ENCODE assay signal across 8 cellular contexts in the genomic region with DNA sequence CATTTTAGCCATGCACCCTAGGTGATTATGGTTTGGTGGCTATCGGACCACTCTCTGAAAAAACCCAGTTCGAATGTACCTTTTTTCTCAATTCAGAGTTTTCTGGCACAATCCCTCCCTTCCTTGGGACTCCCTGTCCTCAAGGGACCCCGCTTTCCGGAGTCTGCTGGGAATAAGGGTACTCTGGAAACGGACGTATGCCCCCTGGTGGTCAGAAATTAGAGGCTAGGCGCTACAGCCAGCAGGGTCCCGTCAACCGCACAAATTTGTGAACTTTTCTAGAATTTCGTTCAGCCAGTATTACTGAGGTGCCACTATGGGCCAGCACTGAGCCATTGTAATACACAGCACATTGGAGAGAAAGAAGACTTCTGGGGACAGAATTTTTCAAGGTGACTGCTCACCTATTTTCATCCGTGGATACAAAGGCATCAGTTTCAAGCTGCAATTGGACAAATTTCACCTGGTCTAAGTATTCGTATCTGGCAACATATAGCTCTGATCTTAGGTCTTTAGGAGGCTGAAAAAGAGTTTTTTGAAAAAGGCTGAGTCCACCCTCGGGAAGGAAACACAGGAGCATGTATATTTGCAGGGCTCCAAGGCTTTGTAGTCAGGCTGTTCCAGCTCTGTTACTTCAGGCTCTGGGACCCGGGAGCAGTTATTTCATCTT. TPM values are rescaled to one million over a fixed set of nuclear protein-coding genes. Genes with fewer than 3 reads are reported as not detected.
DNase-seq lines count a peak whose midpoint lies in the region; ATAC-seq and TF ChIP-seq lines count a peak whose summit lies in the region.

No MANE protein-coding gene starts in this region.

- H3K4me1 Mint-ChIP-seq in activated naive CD4-positive, alpha-beta T cell treated with anti-CD3 and anti-CD28 coated beads, Interleukin-2, amount 10 ng/mL, durations not matched to agents 7 days and 5 days: peaks cover 7% of the 10 kb centered on the region

- intact Hi-C loops in posterior cingulate gyrus (cut with DNase I): loop anchor here (1.0 to 5.0 kb wide), 3 partner anchors 37 to 71 kb away; a partner anchor contains a TSS

- H3K4me1 ChIP-seq in upper lobe of left lung: peaks cover 7 to 8% (median 7%) of the 10 kb centered on the region in 4 donors

- no peaks in the 10 kb centered on the region for H3K9me3 Mint-ChIP-seq in activated naive CD4-positive, alpha-beta T cell treated with anti-CD3 and anti-CD28 coated beads, Interleukin-2, amount 10 ng/mL, durations not matched to agents 7 days and 5 days

- DNase-seq in NCI-H2081 (lab: John Stamatoyannopoulos, UW) (peak; percentile 41 to 51), NCI-H2081 treated with DMSO at 0.1 percent for 48 hours (lab: John Stamatoyannopoulos, UW) (no peak), MG63 (peak; percentile 72), glomerular visceral epithelial cell (ENCODE audit: extremely low spot score) (peak; percentile 81), posterior cingulate gyrus (peak; percentile 63 to 96 (median 87)), upper lobe of left lung (peak in 1 of 2 donors; percentile 73)
- peak; percentile 83 for DNase-seq in activated naive CD4-positive, alpha-beta T cell treated with anti-CD3 and anti-CD28 coated beads, Interleukin-2, amount 10 ng/mL, durations not matched to agents 7 days and 5 days

- peak; percentile 84 to 94 (median 90) for TF ChIP-seq CTCF in upper lobe of left lung (IDR thresholded peaks at IDR 0.05)

- H3K27ac ChIP-seq in upper lobe of left lung: no peak overlapping the region

- H3K36me3 ChIP-seq in MG63 (no peaks in the 10 kb centered on the region), upper lobe of left lung (no peaks in the 10 kb centered on the region)

- H3K4me3 Mint-ChIP-seq in activated naive CD4-positive, alpha-beta T cell treated with anti-CD3 and anti-CD28 coated beads, Interleukin-2, amount 10 ng/mL, durations not matched to agents 7 days and 5 days: no peak overlapping the region

- WGBS in upper lobe of left lung, 2 donors: 17 to 18% methylated on average over 14 of the region's 14 CpGs

- H3K4me3 ChIP-seq in MG63 (no peak overlapping the region), upper lobe of left lung (no peak overlapping the region)

- no peak for TF ChIP-seq EP300 in upper lobe of left lung (IDR thresholded peaks at IDR 0.05)

- peaks cover 15% of the 10 kb centered on the region for H3K27me3 Mint-ChIP-seq in activated naive CD4-positive, alpha-beta T cell treated with anti-CD3 and anti-CD28 coated beads, Interleukin-2, amount 10 ng/mL, durations not matched to agents 7 days and 5 days

- H3K27me3 ChIP-seq in MG63: no peaks in the 10 kb centered on the region
- no peaks in the 10 kb centered on the region for H3K27me3 ChIP-seq in upper lobe of left lung

- H3K9me3 ChIP-seq in MG63 (no peaks in the 10 kb centered on the region), upper lobe of left lung (no peaks in the 10 kb centered on the region)

- ATAC-seq in SK-N-SH treated with all-trans-retinoic acid at 6 μM for 48 hours (peak; percentile 100), upper lobe of left lung (ENCODE audit: low FRiP score in 2 of 2) (peak; percentile 78 to 94)

- CTCF ChIA-PET in activated naive CD4-positive, alpha-beta T cell treated with anti-CD3 and anti-CD28 coated beads, Interleukin-2, amount 10 ng/mL, durations not matched to agents 7 days and 5 days (lab: Charles Lee): interaction anchor here (0.6 to 5.5 kb wide), 37 partner anchors 9 to 713 kb away, joined by 3 to 130 read pairs (median 4); a partner anchor contains a TSS

- no peak overlapping the region for H3K27ac Mint-ChIP-seq in activated naive CD4-positive, alpha-beta T cell treated with anti-CD3 and anti-CD28 coated beads, Interleukin-2, amount 10 ng/mL, durations not matched to agents 7 days and 5 days

- no peaks in the 10 kb centered on the region for H3K36me3 Mint-ChIP-seq in activated naive CD4-positive, alpha-beta T cell treated with anti-CD3 and anti-CD28 coated beads, Interleukin-2, amount 10 ng/mL, durations not matched to agents 7 days and 5 days

- no peak for TF ChIP-seq POLR2A in upper lobe of left lung (IDR thresholded peaks at IDR 0.05)

TF ChIP-seq in SK-N-SH treated with all-trans-retinoic acid at 6 μM for 48 hours, 23 proteins besides CTCF, POLR2A, EP300 and RAD21 (continues in another document):
- TF ChIP-seq CSDC2 (CRISPR knock-in tag; IDR thresholded peaks at IDR 0.05) (no peak), ZFP3 (CRISPR knock-in tag; IDR thresholded peaks at IDR 0.05) (no peak), ZNF565 (CRISPR knock-in tag; conservative IDR thresholded peaks at IDR 0.05; ENCODE audit: low read depth) (no peak), ZNF70 (CRISPR knock-in tag; IDR thresholded peaks at IDR 0.05) (no peak), RARB (CRISPR knock-in tag; IDR thresholded peaks at IDR 0.05) (no peak), ARNTL (CRISPR knock-in tag; IDR thresholded peaks at IDR 0.05; ENCODE audit: borderline replicate concordance, low read depth) (no peak), ESRRG (CRISPR knock-in tag; IDR thresholded peaks at IDR 0.05) (no peak), TCF4 (CRISPR knock-in tag; IDR thresholded peaks at IDR 0.05; ENCODE audit: borderline replicate concordance) (no peak), SNAI2 (CRISPR knock-in tag; IDR thresholded peaks at IDR 0.05) (no peak), ZNF8 (CRISPR knock-in tag; IDR thresholded peaks at IDR 0.05) (no peak), ISL1 (CRISPR knock-in tag; IDR thresholded peaks at IDR 0.05) (no peak), OSR1 (CRISPR knock-in tag; IDR thresholded peaks at IDR 0.05) (no peak), ZC3H10 (CRISPR knock-in tag; IDR thresholded peaks at IDR 0.05) (no peak)
- TF ChIP-seq, protein P1, sequence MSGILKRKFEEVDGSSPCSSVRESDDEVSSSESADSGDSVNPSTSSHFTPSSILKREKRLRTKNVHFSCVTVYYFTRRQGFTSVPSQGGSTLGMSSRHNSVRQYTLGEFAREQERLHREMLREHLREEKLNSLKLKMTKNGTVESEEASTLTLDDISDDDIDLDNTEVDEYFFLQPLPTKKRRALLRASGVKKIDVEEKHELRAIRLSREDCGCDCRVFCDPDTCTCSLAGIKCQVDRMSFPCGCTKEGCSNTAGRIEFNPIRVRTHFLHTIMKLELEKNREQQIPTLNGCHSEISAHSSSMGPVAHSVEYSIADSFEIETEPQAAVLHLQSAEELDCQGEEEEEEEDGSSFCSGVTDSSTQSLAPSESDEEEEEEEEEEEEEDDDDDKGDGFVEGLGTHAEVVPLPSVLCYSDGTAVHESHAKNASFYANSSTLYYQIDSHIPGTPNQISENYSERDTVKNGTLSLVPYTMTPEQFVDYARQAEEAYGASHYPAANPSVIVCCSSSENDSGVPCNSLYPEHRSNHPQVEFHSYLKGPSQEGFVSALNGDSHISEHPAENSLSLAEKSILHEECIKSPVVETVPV (CRISPR knock-in tag; IDR thresholded peaks at IDR 0.05): no peak
- TF ChIP-seq, protein P2, sequence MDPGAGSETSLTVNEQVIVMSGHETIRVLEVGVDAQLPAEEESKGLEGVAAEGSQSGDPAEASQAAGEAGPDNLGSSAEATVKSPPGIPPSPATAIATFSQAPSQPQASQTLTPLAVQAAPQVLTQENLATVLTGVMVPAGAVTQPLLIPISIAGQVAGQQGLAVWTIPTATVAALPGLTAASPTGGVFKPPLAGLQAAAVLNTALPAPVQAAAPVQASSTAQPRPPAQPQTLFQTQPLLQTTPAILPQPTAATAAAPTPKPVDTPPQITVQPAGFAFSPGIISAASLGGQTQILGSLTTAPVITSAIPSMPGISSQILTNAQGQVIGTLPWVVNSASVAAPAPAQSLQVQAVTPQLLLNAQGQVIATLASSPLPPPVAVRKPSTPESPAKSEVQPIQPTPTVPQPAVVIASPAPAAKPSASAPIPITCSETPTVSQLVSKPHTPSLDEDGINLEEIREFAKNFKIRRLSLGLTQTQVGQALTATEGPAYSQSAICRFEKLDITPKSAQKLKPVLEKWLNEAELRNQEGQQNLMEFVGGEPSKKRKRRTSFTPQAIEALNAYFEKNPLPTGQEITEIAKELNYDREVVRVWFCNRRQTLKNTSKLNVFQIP (CRISPR knock-in tag; IDR thresholded peaks at IDR 0.05; ENCODE audit: borderline replicate concordance, low read depth): no peak
- TF ChIP-seq, protein P3, sequence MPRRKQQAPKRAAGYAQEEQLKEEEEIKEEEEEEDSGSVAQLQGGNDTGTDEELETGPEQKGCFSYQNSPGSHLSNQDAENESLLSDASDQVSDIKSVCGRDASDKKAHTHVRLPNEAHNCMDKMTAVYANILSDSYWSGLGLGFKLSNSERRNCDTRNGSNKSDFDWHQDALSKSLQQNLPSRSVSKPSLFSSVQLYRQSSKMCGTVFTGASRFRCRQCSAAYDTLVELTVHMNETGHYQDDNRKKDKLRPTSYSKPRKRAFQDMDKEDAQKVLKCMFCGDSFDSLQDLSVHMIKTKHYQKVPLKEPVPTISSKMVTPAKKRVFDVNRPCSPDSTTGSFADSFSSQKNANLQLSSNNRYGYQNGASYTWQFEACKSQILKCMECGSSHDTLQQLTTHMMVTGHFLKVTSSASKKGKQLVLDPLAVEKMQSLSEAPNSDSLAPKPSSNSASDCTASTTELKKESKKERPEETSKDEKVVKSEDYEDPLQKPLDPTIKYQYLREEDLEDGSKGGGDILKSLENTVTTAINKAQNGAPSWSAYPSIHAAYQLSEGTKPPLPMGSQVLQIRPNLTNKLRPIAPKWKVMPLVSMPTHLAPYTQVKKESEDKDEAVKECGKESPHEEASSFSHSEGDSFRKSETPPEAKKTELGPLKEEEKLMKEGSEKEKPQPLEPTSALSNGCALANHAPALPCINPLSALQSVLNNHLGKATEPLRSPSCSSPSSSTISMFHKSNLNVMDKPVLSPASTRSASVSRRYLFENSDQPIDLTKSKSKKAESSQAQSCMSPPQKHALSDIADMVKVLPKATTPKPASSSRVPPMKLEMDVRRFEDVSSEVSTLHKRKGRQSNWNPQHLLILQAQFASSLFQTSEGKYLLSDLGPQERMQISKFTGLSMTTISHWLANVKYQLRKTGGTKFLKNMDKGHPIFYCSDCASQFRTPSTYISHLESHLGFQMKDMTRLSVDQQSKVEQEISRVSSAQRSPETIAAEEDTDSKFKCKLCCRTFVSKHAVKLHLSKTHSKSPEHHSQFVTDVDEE (CRISPR knock-in tag; IDR thresholded peaks at IDR 0.05): no peak

RNA-seq across cellular contexts. Expression of a gene that starts 27.1 kb away (rescaled TPM):
- total RNA-seq in MG63 (2014; rRNA removed; shearing (Covaris generic); ENCODE audit: low replicate concordance): 0.69 TPM in 1 of 2 replicates, not detected in the other
- not detected for total RNA-seq in upper lobe of left lung

RNA-seq across cellular contexts. Expression of a gene that starts 39.3 kb away (rescaled TPM):
- total RNA-seq in MG63 (2014; rRNA removed; shearing (Covaris generic); ENCODE audit: low replicate concordance): 13.7 and 23.2 TPM in 2 replicates
- total RNA-seq in upper lobe of left lung: 100 to 1,000 TPM in 1 of 6 donors, 10 to 100 TPM in 5; 37.4 to 214 (median 67.4) TPM
